ENCODE assay signal across 26 cellular contexts in the genomic region with DNA sequence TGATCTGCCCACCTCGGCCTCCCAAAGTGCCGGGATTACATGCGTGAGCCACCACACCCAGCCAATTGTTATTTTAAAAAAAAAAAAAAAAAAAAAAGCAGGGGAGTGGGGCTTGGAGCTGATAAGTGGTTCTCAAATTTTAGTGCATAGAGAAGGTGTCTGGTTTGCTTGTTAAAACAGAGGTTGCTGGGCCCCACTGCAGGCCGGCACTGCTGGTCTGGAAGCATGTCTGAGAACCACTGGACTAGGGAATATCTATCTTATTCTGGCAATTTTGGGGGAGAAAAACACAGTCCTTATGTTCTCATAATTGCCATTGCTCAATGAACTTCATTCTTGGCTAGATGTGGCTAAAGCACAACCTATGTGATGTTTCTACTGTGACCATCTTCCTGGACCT.
"Had no signal": no experiment of that assay in that cellular context is flagged by ENCODE, and none has a peak within 500 bp of the region (broad histone marks: within the 10 kb centered on the region; RNA-seq: fewer than 3 reads in every experiment).

No MANE protein-coding gene starts in this region.

- FAIRE-seq: colon, endothelial cell of umbilical vein, islet of Langerhans, keratinocyte had no signal

- H3K4me3 Mint-ChIP-seq: memory B cell had no signal

- H3K36me3 Mint-ChIP-seq: memory B cell; naive thymus-derived CD4-positive, alpha-beta T cell had no signal

- H3K27ac ChIP-seq: coronary artery, esophagus squamous epithelium, heart right ventricle, left lung, lower lobe of right lung had no signal

- DNase-seq: dermis blood vessel endothelial cell; dorsolateral prefrontal cortex; effector CD4-positive, alpha-beta T cell; effector memory CD4-positive, alpha-beta T cell; esophagus squamous epithelium; foreskin fibroblast; foreskin melanocyte; gastrocnemius medialis; glutamatergic neuron; head of caudate nucleus; heart right ventricle; hippocampal formation; left cardiac atrium; left lung; left ventricle myocardium superior; lower lobe of right lung; mammary epithelial cell; mesendoderm; midbrain; naive thymus-derived CD4-positive, alpha-beta T cell had no signal

- H3K27ac Mint-ChIP-seq: memory B cell had no signal

- H3K36me3 ChIP-seq: esophagus squamous epithelium, gastrocnemius medialis, heart right ventricle, left lung, lower lobe of right lung had no signal

- ATAC-seq: gastrocnemius medialis; heart right ventricle; left cardiac atrium; left lung; left ventricle myocardium superior; lower lobe of right lung; naive thymus-derived CD4-positive, alpha-beta T cell had no signal

- H3K4me3 ChIP-seq: coronary artery, esophagus squamous epithelium, gastrocnemius medialis, heart right ventricle, left lung, lower lobe of right lung had no signal

- H3K9me3 Mint-ChIP-seq: memory B cell; naive thymus-derived CD4-positive, alpha-beta T cell had no signal

- H3K9me3 ChIP-seq: esophagus squamous epithelium, gastrocnemius medialis, heart right ventricle, left lung, lower lobe of right lung had no signal

- H3K27me3 ChIP-seq: dorsolateral prefrontal cortex, esophagus squamous epithelium, gastrocnemius medialis, left lung had no signal
